ENCODE assay signal across 1 cellular context in genomic region chr22:22753526-22754267, GRCh38.
TF ChIP-seq lines count a peak whose summit lies in the region.

No MANE protein-coding gene starts in this region.

TF ChIP-seq in GM23338, 12 proteins besides CTCF, POLR2A, EP300 and RAD21 (continued from another document):
- TF ChIP-seq ETS1 (IDR thresholded peaks at IDR 0.05) (no peak), ZNF331 (CRISPR knock-in tag; IDR thresholded peaks at IDR 0.05; ENCODE audit: low read depth) (no peak)
